ENCODE assay signal across 8 cellular contexts in the genomic region with DNA sequence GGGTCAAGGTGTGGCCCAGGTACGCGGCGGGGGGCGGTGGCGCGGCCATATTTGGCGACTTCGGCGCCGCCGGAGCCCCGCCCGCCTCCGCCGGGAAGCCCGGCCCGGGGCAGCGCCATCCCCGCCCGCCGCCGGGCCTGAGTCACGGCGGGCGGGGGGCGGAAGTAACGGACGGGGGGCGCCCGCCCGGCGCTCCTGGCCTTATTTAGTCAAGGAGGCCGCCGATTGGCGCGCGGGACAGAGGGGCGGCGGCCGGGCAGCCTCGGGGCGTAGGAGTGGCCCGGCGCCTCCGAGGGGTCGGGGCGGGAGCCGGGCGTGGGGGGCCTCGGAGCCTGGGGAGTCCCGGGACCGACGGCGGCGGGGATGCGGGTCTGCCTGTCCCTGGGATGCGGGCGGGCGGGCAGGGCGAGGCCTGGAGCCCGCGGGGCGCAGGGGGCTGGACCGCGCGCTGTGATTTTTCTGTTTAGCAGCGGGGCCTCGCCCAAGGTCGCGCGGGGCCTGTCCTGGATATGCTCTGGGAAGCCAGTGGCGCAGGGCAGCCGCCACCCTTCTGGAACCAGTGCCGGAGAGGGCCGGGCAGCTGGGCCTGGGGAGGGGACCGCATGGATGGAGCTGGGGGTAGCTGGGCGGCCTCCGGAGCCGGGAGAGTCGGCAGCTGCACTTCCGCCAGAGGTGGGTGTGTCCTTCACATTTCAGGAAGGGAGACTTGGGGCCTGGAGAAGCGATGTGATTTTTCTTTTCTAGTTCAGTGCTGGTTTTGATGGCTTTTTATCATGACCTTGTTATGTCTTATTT. TPM values are rescaled to one million over a fixed set of nuclear protein-coding genes. Genes with fewer than 3 reads are reported as not detected.
DNase-seq lines count a peak whose midpoint lies in the region; ATAC-seq and TF ChIP-seq lines count a peak whose summit lies in the region.

No MANE protein-coding gene starts in this region.

- TF ChIP-seq POLR2A in upper lobe of left lung (IDR thresholded peaks at IDR 0.05) = peak in 3 of 4 donors; percentile 18 to 83 (median 52)

- no peak for TF ChIP-seq CTCF in upper lobe of left lung (IDR thresholded peaks at IDR 0.05)

- H3K27ac ChIP-seq in HUES48 (ENCODE audit: low read depth, low read length) = peak overlapping the region; percentile 97
- peak overlapping the region; percentile 65 for H3K27ac ChIP-seq in neuronal stem cell (replicated peaks; ENCODE audit: low read length)
- H3K27ac ChIP-seq in upper lobe of left lung = peak overlapping the region; percentile 98 to 100 (median 99)

- H3K23ac ChIP-seq in neuronal stem cell (ENCODE audit: low read depth, low read length, poor library complexity) = peak overlapping the region; percentile 55

- DNase-seq in NCI-H2107 treated with DMSO at 0.1 percent for 48 hours (lab: John Stamatoyannopoulos, UW; ENCODE audit: unreplicated experiment) = peak; percentile 48
- DNase-seq in NCI-H2107 (lab: John Stamatoyannopoulos, UW) = no peak
- peak; percentile 68 to 80 for DNase-seq in SHP77 (lab: John Stamatoyannopoulos, UW)
- DNase-seq in activated naive CD4-positive, alpha-beta T cell treated with anti-CD3 and anti-CD28 coated beads, Interleukin-2, amount 50 U/mL, for 16 hours = peak; percentile 71
- peak; percentile 68 for DNase-seq in germinal center (ENCODE audit: low spot score)
- DNase-seq in neuronal stem cell (ENCODE audit: low spot score) = peak; percentile 62
- peak; percentile 90 to 97 for DNase-seq in upper lobe of left lung

- peak overlapping the region; percentile 76 for H2BK120ac ChIP-seq in neuronal stem cell (ENCODE audit: low read depth, low read length)

- peak overlapping the region; percentile 75 for H2AFZ ChIP-seq in neuronal stem cell (ENCODE audit: low read length)

- H2BK12ac ChIP-seq in neuronal stem cell (ENCODE audit: low read length) = peak overlapping the region; percentile 31

- H2AK5ac ChIP-seq in neuronal stem cell (ENCODE audit: low read depth, low read length) = peak overlapping the region; percentile 19

- no peak overlapping the region for H3K14ac ChIP-seq in neuronal stem cell (ENCODE audit: low read length)

- H3K4me3 ChIP-seq in HUES48 (ENCODE audit: low read depth, low read length) (peak overlapping the region; percentile 74), neuronal stem cell (ENCODE audit: low read length in 2 of 2) (peak overlapping the region; percentile 90 to 95), upper lobe of left lung (peak overlapping the region; percentile 69 to 92 (median 86))

- no peak overlapping the region for H4K8ac ChIP-seq in neuronal stem cell (ENCODE audit: low read depth, low read length)

- no CpG with 5 or more reads among the region's 82 CpGs for WGBS in neuronal stem cell (ENCODE audit: extremely low coverage in 2 of 2, insufficient read length in 2 of 2, insufficient replicate concordance in 1 of 2), 2 donors
- WGBS in upper lobe of left lung, 2 donors = 1% methylated on average over 29 to 44 of the region's 82 CpGs

- peaks cover 14% of the 10 kb centered on the region for H3K4me1 ChIP-seq in HUES48 (ENCODE audit: control insufficient read depth, insufficient read depth, low read length)
- peaks cover 26 to 29% of the 10 kb centered on the region in 2 donors for H3K4me1 ChIP-seq in neuronal stem cell (ENCODE audit: control insufficient read depth in 2 of 2, insufficient read depth in 1 of 2, low read depth in 1 of 2, low read length in 2 of 2)
- H3K4me1 ChIP-seq in upper lobe of left lung = peaks cover 44 to 79% (median 63%) of the 10 kb centered on the region in 4 donors

- peak overlapping the region; percentile 21 for H2BK15ac ChIP-seq in neuronal stem cell (ENCODE audit: low read length)

- H3K18ac ChIP-seq in neuronal stem cell (ENCODE audit: low read length) = peak overlapping the region; percentile 99

- H3K79me1 ChIP-seq in neuronal stem cell (ENCODE audit: low read depth, low read length) = peaks cover 23% of the 10 kb centered on the region

- H3K9me3 ChIP-seq in HUES48 (ENCODE audit: control insufficient read depth, insufficient read depth, low read length) (no peaks in the 10 kb centered on the region), neuronal stem cell (replicated peaks in 1 of 2; ENCODE audit: control insufficient read depth in 2 of 2, insufficient read depth in 1 of 2, low read depth in 1 of 2, low read length in 2 of 2) (no peaks in the 10 kb centered on the region), upper lobe of left lung (no peaks in the 10 kb centered on the region)

- no peak for TF ChIP-seq EP300 in upper lobe of left lung (IDR thresholded peaks at IDR 0.05)

- peak overlapping the region; percentile 99 for H3K4me2 ChIP-seq in neuronal stem cell (ENCODE audit: insufficient read depth, low read length, poor library complexity, severe bottlenecking)

- no peak overlapping the region for H4K91ac ChIP-seq in neuronal stem cell (ENCODE audit: low read depth, low read length, poor library complexity)

- peaks cover 17% of the 10 kb centered on the region for H3K27me3 ChIP-seq in HUES48 (ENCODE audit: control insufficient read depth, insufficient read depth, low read length)
- peaks cover 0 to 27% (median 14%) of the 10 kb centered on the region in 3 experiments for H3K27me3 ChIP-seq in neuronal stem cell (ENCODE audit: control insufficient read depth in 3 of 3, insufficient read depth in 3 of 3, low read depth in 1 of 3, low read length in 3 of 3)
- H3K27me3 ChIP-seq in upper lobe of left lung = no peaks in the 10 kb centered on the region

- peak; percentile 5 to 67 for ATAC-seq in upper lobe of left lung (ENCODE audit: low FRiP score in 2 of 2)

- peaks cover 23% of the 10 kb centered on the region for H3K36me3 ChIP-seq in HUES48 (ENCODE audit: control insufficient read depth, insufficient read depth, low read length)
- peaks cover 20 to 23% of the 10 kb centered on the region in 2 donors for H3K36me3 ChIP-seq in neuronal stem cell (replicated peaks in 1 of 2; ENCODE audit: control insufficient read depth in 2 of 2, insufficient read depth in 2 of 2, low read length in 2 of 2)
- H3K36me3 ChIP-seq in upper lobe of left lung = peaks cover 8 to 23% (median 18%) of the 10 kb centered on the region in 4 donors

- H2BK5ac ChIP-seq in neuronal stem cell (ENCODE audit: low read length) = peak overlapping the region; percentile 60

- peak overlapping the region; percentile 76 for H3K9ac ChIP-seq in HUES48 (ENCODE audit: low read depth, low read length)
- H3K9ac ChIP-seq in neuronal stem cell (ENCODE audit: low read depth, low read length, poor library complexity) = peak overlapping the region; percentile 95

- H3K4ac ChIP-seq in neuronal stem cell (ENCODE audit: low read length) = no peak overlapping the region

RNA-seq across cellular contexts. Expression of gene ACTG1, which starts 2.3 kb away (rescaled TPM):
- polyA plus RNA-seq in neuronal stem cell (2013, experiment 1 of 2) = 5,937 TPM
- polyA plus RNA-seq in neuronal stem cell (2013, experiment 2 of 2) = 5,622 TPM
- 1,000 to 10,000 TPM in 5 of 6 donors, 100 to 1,000 TPM in 1; 902 to 3,864 (median 2,097) TPM for total RNA-seq in upper lobe of left lung

RNA-seq across cellular contexts. Expression of gene FSCN2, which starts 13.2 kb away (rescaled TPM):
- polyA plus RNA-seq in neuronal stem cell (2013, experiment 1 of 2) = 0.20 TPM
- polyA plus RNA-seq in neuronal stem cell (2013, experiment 2 of 2) = 0.25 TPM
- 10 to 100 TPM in 1 of 6 donors, 1 to 10 TPM in 5; 2.7 to 37.7 (median 3.9) TPM for total RNA-seq in upper lobe of left lung

RNA-seq across cellular contexts. Expression of gene FAAP100, which starts 37.2 kb away (rescaled TPM):
- polyA plus RNA-seq in neuronal stem cell (2013, experiment 1 of 2) = 11.8 TPM
- 12.1 TPM for polyA plus RNA-seq in neuronal stem cell (2013, experiment 2 of 2)
- 10 to 100 TPM; 22.0 to 70.2 (median 32.5) TPM for total RNA-seq in upper lobe of left lung
